In genomic region chr1:93591833-93592635, GRCh38 we compare ENCODE assay signal across 8 cellular contexts.
DNase-seq lines count a peak whose midpoint lies in the region; ATAC-seq and TF ChIP-seq lines count a peak whose summit lies in the region.

No MANE protein-coding gene starts in this region.

- peak overlapping the region; percentile 30 for H3K4me2 ChIP-seq in BLaER1
- H3K4me2 ChIP-seq in smooth muscle cell, result no peak overlapping the region

- peaks cover 62% of the 10 kb centered on the region for H3K36me3 Mint-ChIP-seq in endodermal cell (ENCODE audit: low read depth)

- H3K4me3 ChIP-seq in BLaER1, result no peak overlapping the region
- no peak overlapping the region for H3K4me3 ChIP-seq in endodermal cell (ENCODE audit: low read length)
- H3K4me3 ChIP-seq in smooth muscle cell, result no peak overlapping the region

- peak overlapping the region; percentile 79 for H3K27ac Mint-ChIP-seq in endodermal cell

- 93 to 96% methylated on average over 11 to 19 of the region's 19 CpGs for WGBS in endodermal cell (ENCODE audit: insufficient coverage in 1 of 2, insufficient read length in 1 of 2), 2 experiments
- 90% methylated on average over 19 of the region's 19 CpGs for WGBS in smooth muscle cell (ENCODE audit: low lambda C conversion rate)

- ATAC-seq in GM19328 (IDR thresholded peaks at IDR 0.05; ENCODE audit: unreplicated experiment), result peak; percentile 91
- ATAC-seq in HG03196 (IDR thresholded peaks at IDR 0.05; ENCODE audit: unreplicated experiment), result peak; percentile 73

- no peaks in the 10 kb centered on the region for H3K9me3 Mint-ChIP-seq in endodermal cell

- H3K4me3 Mint-ChIP-seq in endodermal cell, result no peak overlapping the region

- no peaks in the 10 kb centered on the region for H3K27me3 Mint-ChIP-seq in endodermal cell (ENCODE audit: insufficient read depth)

- TF ChIP-seq CTCF in endodermal cell (conservative IDR thresholded peaks at IDR 0.05) (no peak), smooth muscle cell (IDR thresholded peaks at IDR 0.05; ENCODE audit: borderline replicate concordance, insufficient read depth, poor library complexity, severe bottlenecking) (no peak)

- H3K9me3 ChIP-seq in BLaER1, result no peaks in the 10 kb centered on the region
- no peaks in the 10 kb centered on the region for H3K9me3 ChIP-seq in endodermal cell (ENCODE audit: control insufficient read depth, low read length)
- no peaks in the 10 kb centered on the region for H3K9me3 ChIP-seq in smooth muscle cell (replicated peaks; ENCODE audit: low read depth)

- peaks cover 87% of the 10 kb centered on the region for H3K36me3 ChIP-seq in BLaER1
- H3K36me3 ChIP-seq in endodermal cell (ENCODE audit: control insufficient read depth, insufficient read depth, low read length), result peaks cover 77% of the 10 kb centered on the region
- H3K36me3 ChIP-seq in smooth muscle cell (ENCODE audit: low read depth), result peaks cover 10% of the 10 kb centered on the region

- H3K4me1 Mint-ChIP-seq in endodermal cell, result peaks cover 46% of the 10 kb centered on the region

- no peak overlapping the region for H3K9ac ChIP-seq in BLaER1
- no peak overlapping the region for H3K9ac ChIP-seq in endodermal cell (ENCODE audit: extremely low read depth, low read length, poor library complexity, severe bottlenecking)
- H3K9ac ChIP-seq in smooth muscle cell (ENCODE audit: low read depth), result no peak overlapping the region

- H3K27ac ChIP-seq in BLaER1, result no peak overlapping the region
- H3K27ac ChIP-seq in endodermal cell (ENCODE audit: low read depth, low read length), result no peak overlapping the region
- peak overlapping the region; percentile 59 for H3K27ac ChIP-seq in smooth muscle cell (ENCODE audit: low read depth)

- no peak overlapping the region for H2AFZ ChIP-seq in smooth muscle cell (ENCODE audit: low read depth)

- peaks cover 12% of the 10 kb centered on the region for H3F3A ChIP-seq in smooth muscle cell (ENCODE audit: low read depth)

- peaks cover 58% of the 10 kb centered on the region for H3K79me2 ChIP-seq in smooth muscle cell (ENCODE audit: low read depth)

- peaks cover 95% of the 10 kb centered on the region for H4K20me1 ChIP-seq in BLaER1
- H4K20me1 ChIP-seq in smooth muscle cell (ENCODE audit: low read depth), result peaks cover 97% of the 10 kb centered on the region

- H3K4me1 ChIP-seq in BLaER1 (peaks cover 28% of the 10 kb centered on the region), endodermal cell (ENCODE audit: control insufficient read depth, insufficient read depth, low read length) (peaks cover 3% of the 10 kb centered on the region), smooth muscle cell (ENCODE audit: low read depth) (peaks cover 9% of the 10 kb centered on the region)

- DNase-seq in NCI-H510A (lab: John Stamatoyannopoulos, UW) (peak; percentile 99), endodermal cell (no peak), smooth muscle cell (lab: John Stamatoyannopoulos, UW; ENCODE audit: unreplicated experiment) (no peak), AG08396 (ENCODE audit: low spot score) (no peak), dedifferentiated amniotic fluid mesenchymal stem cell (ENCODE audit: extremely low spot score) (no peak)

- H3K27me3 ChIP-seq in BLaER1, result no peaks in the 10 kb centered on the region
- no peaks in the 10 kb centered on the region for H3K27me3 ChIP-seq in endodermal cell (ENCODE audit: control insufficient read depth, insufficient read depth, low read length, poor library complexity, severe bottlenecking)
- H3K27me3 ChIP-seq in smooth muscle cell (ENCODE audit: low read depth), result no peaks in the 10 kb centered on the region
